ENCODE assay signal across 21 cellular contexts in the genomic region with DNA sequence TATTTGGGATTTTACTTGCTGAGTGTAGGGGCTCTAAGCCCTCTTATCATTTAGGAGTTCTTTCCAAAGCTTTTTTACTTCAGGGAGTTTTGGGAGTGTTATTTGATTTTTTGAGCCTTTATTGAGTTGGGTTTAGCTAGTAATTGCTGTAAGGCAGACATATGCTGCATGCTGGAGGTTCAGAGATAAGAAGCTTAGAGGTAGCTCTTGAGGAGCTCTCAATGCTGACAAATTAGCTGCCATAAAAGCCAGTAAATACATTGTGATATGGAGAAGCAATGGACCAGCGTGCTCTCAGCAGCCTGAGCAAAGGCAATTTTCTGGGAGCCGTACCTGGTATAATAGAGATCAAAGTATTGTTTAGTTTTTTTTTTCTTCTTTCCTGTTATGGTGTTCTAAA. TPM values are rescaled to one million over a fixed set of nuclear protein-coding genes. Genes with fewer than 3 reads are reported as not detected.
DNase-seq lines count a peak whose midpoint lies in the region; ATAC-seq, FAIRE-seq and TF ChIP-seq lines count a peak whose summit lies in the region.
"Had no signal": no experiment of that assay in that cellular context is flagged by ENCODE, and none has a peak within 500 bp of the region (broad histone marks: within the 10 kb centered on the region; RNA-seq: fewer than 3 reads in every experiment).

No MANE protein-coding gene starts in this region.

- H4K91ac ChIP-seq in IMR-90 (ENCODE audit: insufficient read depth, low read depth, low read length) = peak overlapping the region; percentile 67; the same call in 1 of the 2 replicates

- intact Hi-C loops in IMR-90 (cut with micrococcal nuclease) = no loop called here
- intact Hi-C loops in Panc1 (cut with micrococcal nuclease; ENCODE audit: unreplicated experiment) = no loop called here
- intact Hi-C loops in activated T-helper 2 cell treated with anti-CD3 and anti-CD28 coated beads, Interferon-gamma antibody, Interleukin-2, Interleukin-4, amounts not matched to agents 10 μg/mL and 5 μg/mL and 100 μg/mL, durations not matched to agents 14 hours and 24 hours and 36 hours (cut with micrococcal nuclease) = no loop called here

- H2AK9ac ChIP-seq in IMR-90 (replicated peaks; ENCODE audit: low read depth, low read length, poor library complexity) = no peak overlapping the region

- no peak overlapping the region for H3K27ac Mint-ChIP-seq in activated T-helper 2 cell treated with anti-CD3 and anti-CD28 coated beads, Interferon-gamma antibody, Interleukin-2, Interleukin-4, amounts not matched to agents 10 μg/mL and 5 μg/mL and 100 μg/mL, durations not matched to agents 14 hours and 24 hours and 36 hours
- H3K27ac Mint-ChIP-seq in activated naive CD8-positive, alpha-beta T cell treated with anti-CD3 and anti-CD28 coated beads, Interleukin-2, amount 50 U/mL, for 24 hours = no peak overlapping the region
- H3K27ac Mint-ChIP-seq: activated B cell treated with CpG ODN at 0.5 μM for 24 hours; activated CD4-positive, alpha-beta memory T cell treated with anti-CD3 and anti-CD28 coated beads for 36 hours; nephron had no signal

- peaks cover 60% of the 10 kb centered on the region for H3K4me1 ChIP-seq in BE2C
- H3K4me1 ChIP-seq in IMR-90 (ENCODE audit: control insufficient read depth, insufficient read depth, low read length) = peaks cover 11% of the 10 kb centered on the region
- peaks cover 89% of the 10 kb centered on the region for H3K4me1 ChIP-seq in Panc1 (ENCODE audit: control insufficient read depth, insufficient read depth, low read length)
- H3K4me1 ChIP-seq in keratinocyte (ENCODE audit: control insufficient read depth, extremely low read depth, insufficient read depth, low read length) = peaks cover 65% of the 10 kb centered on the region
- no peaks in the 10 kb centered on the region for H3K4me1 ChIP-seq in Peyer's patch
- H3K4me1 ChIP-seq: left lung had no signal

- FAIRE-seq in keratinocyte (lab: Jason Lieb, UNC) = peak; percentile 49

- no peak overlapping the region for H4K5ac ChIP-seq in IMR-90 (ENCODE audit: low read depth, low read length)

- BruUV-seq in IMR-90 (replicated peaks; lab: Mats Ljungman, UMichigan) = no TSS peak
- no TSS peak for BruUV-seq in Panc1 (replicated peaks; lab: Mats Ljungman, UMichigan)

- H3K18ac ChIP-seq in IMR-90 (ENCODE audit: low read depth, low read length) = peak overlapping the region; percentile 79; the same call in 1 of the 2 replicates

- H2BK5ac ChIP-seq in IMR-90 (ENCODE audit: low read depth, low read length, poor library complexity, severe bottlenecking) = peak overlapping the region; percentile 90

- H3K27ac ChIP-seq in IMR-90 (ENCODE audit: insufficient read depth, low read length) = peak overlapping the region; percentile 32; the same call in 1 of the 2 replicates
- peak overlapping the region; percentile 85 for H3K27ac ChIP-seq in Panc1 (ENCODE audit: low read length)
- H3K27ac ChIP-seq in keratinocyte (ENCODE audit: control insufficient read depth, insufficient read depth, low read length) = peak overlapping the region; percentile 93
- H3K27ac ChIP-seq in Peyer's patch = no peak overlapping the region
- H3K27ac ChIP-seq: left lung had no signal

- TF ChIP-seq CTCF in BE2C (IDR thresholded peaks at IDR 0.05; ENCODE audit: low read depth, low read length) (no peak), IMR-90 (conservative IDR thresholded peaks at IDR 0.05; ENCODE audit: low read depth, low read length) (no peak), Panc1 (IDR thresholded peaks at IDR 0.05) (no peak), keratinocyte (optimal IDR thresholded peaks at IDR 0.05 in 1 of 3, IDR thresholded peaks at IDR 0.05 in 1 of 3, conservative IDR thresholded peaks at IDR 0.05 in 1 of 3; ENCODE audit: extremely low read depth in 1 of 3, insufficient read depth in 2 of 3, low read length in 3 of 3) (no peak), Peyer's patch (IDR thresholded peaks at IDR 0.05) (no peak)

- DNase-seq in BE2C = peak; percentile 47
- no peak for DNase-seq in IMR-90
- DNase-seq in Panc1 (ENCODE audit: low read depth, low spot score) = no peak
- no peak for DNase-seq in keratinocyte (ENCODE audit: low read depth, low spot score)
- no peak for DNase-seq in Peyer's patch
- DNase-seq in activated T-helper 2 cell treated with anti-CD3 and anti-CD28 coated beads, Interferon-gamma antibody, Interleukin-2, Interleukin-4, amounts not matched to agents 10 μg/mL and 5 μg/mL and 100 μg/mL, durations not matched to agents 14 hours and 24 hours and 36 hours (ENCODE audit: low spot score) = no peak
- DNase-seq in activated naive CD8-positive, alpha-beta T cell treated with anti-CD3 and anti-CD28 coated beads, Interleukin-2, amount 50 U/mL, for 24 hours = no peak
- no peak for DNase-seq in cortex of kidney (lab: John Stamatoyannopoulos, UW)
- DNase-seq: activated B cell treated with CpG ODN at 0.5 μM for 24 hours; activated CD4-positive, alpha-beta memory T cell treated with anti-CD3 and anti-CD28 coated beads for 36 hours; activated CD8-positive, alpha-beta memory T cell treated with anti-CD3 and anti-CD28 coated beads, Interleukin-2, amount 50 U/mL, for 48 hours; activated effector memory CD4-positive, alpha-beta T cell treated with Interleukin-2 at 50 U/mL for 16 hours; cerebellar nuclear complex; left lung; NCI-H1092 treated with DMSO at 0.1 percent for 48 hours; NCI-H2081 treated with DMSO at 0.1 percent for 48 hours; NCI-H526; T1000 had no signal

- H4K20me1 ChIP-seq in IMR-90 (ENCODE audit: insufficient read depth, low read length) (no peaks in the 10 kb centered on the region), keratinocyte (ENCODE audit: control insufficient read depth, extremely low read depth, insufficient read depth, low read length) (no peaks in the 10 kb centered on the region)

- peaks cover 19% of the 10 kb centered on the region for H3K9me1 ChIP-seq in IMR-90 (ENCODE audit: insufficient read depth, low read length)
- H3K9me1 ChIP-seq in keratinocyte (ENCODE audit: control insufficient read depth, extremely low read depth, insufficient read depth, low read length) = no peaks in the 10 kb centered on the region

- ATAC-seq in IMR-90 (ENCODE audit: low read depth) = no peak
- peak; percentile 17; the same call in 1 of the 2 replicates for ATAC-seq in Panc1
- ATAC-seq in activated naive CD8-positive, alpha-beta T cell treated with anti-CD3 and anti-CD28 coated beads, Interleukin-2, amount 50 U/mL, for 24 hours = no peak
- ATAC-seq: left lung, sciatic nerve had no signal

- no peak overlapping the region for H3K4me3 Mint-ChIP-seq in activated T-helper 2 cell treated with anti-CD3 and anti-CD28 coated beads, Interferon-gamma antibody, Interleukin-2, Interleukin-4, amounts not matched to agents 10 μg/mL and 5 μg/mL and 100 μg/mL, durations not matched to agents 14 hours and 24 hours and 36 hours (ENCODE audit: low read depth)
- H3K4me3 Mint-ChIP-seq in activated naive CD8-positive, alpha-beta T cell treated with anti-CD3 and anti-CD28 coated beads, Interleukin-2, amount 50 U/mL, for 24 hours = no peak overlapping the region
- H3K4me3 Mint-ChIP-seq: activated B cell treated with CpG ODN at 0.5 μM for 24 hours; activated CD4-positive, alpha-beta memory T cell treated with anti-CD3 and anti-CD28 coated beads for 36 hours; nephron had no signal

- H3K4me3 ChIP-seq in BE2C (ENCODE audit: low read depth, low read length) (no peak overlapping the region), IMR-90 (ENCODE audit: insufficient read depth, low read depth, low read length) (no peak overlapping the region), Panc1 (ENCODE audit: low read depth in 2 of 2, low read length in 2 of 2) (no peak overlapping the region), keratinocyte (ENCODE audit: control insufficient read depth in 2 of 3, extremely low read depth in 1 of 3, insufficient read depth in 2 of 3, low read depth in 1 of 3, low read length in 3 of 3) (no peak overlapping the region), Peyer's patch (no peak overlapping the region)
- H3K4me3 ChIP-seq: left lung, tibial nerve had no signal

- dilution Hi-C loops in IMR-90 (cut with HindIII; ENCODE audit: low sequenced_read_pairs, unreplicated experiment) = no loop called here
- dilution Hi-C loops in keratinocyte (cut with MboI; ENCODE audit: extremely low pct_ligation_motif_present, low sequenced_read_pairs) = no loop called here

- in situ Hi-C loops in IMR-90 (cut with MboI; ENCODE audit: low sequenced_read_pairs) = no loop called here
- in situ Hi-C loops in Panc1 (cut with HindIII; ENCODE audit: low pct_unique_long_range_greater_than_20kb, low sequenced_read_pairs) = no loop called here

- peak overlapping the region; percentile 84 for H3K14ac ChIP-seq in IMR-90 (replicated peaks; ENCODE audit: low read depth, low read length)

- H3K27me3 Mint-ChIP-seq in activated T-helper 2 cell treated with anti-CD3 and anti-CD28 coated beads, Interferon-gamma antibody, Interleukin-2, Interleukin-4, amounts not matched to agents 10 μg/mL and 5 μg/mL and 100 μg/mL, durations not matched to agents 14 hours and 24 hours and 36 hours (ENCODE audit: low read depth) = peaks cover 40% of the 10 kb centered on the region
- H3K27me3 Mint-ChIP-seq in activated naive CD8-positive, alpha-beta T cell treated with anti-CD3 and anti-CD28 coated beads, Interleukin-2, amount 50 U/mL, for 24 hours = peaks cover 9% of the 10 kb centered on the region

- H3K9me3 Mint-ChIP-seq in activated T-helper 2 cell treated with anti-CD3 and anti-CD28 coated beads, Interferon-gamma antibody, Interleukin-2, Interleukin-4, amounts not matched to agents 10 μg/mL and 5 μg/mL and 100 μg/mL, durations not matched to agents 14 hours and 24 hours and 36 hours = no peaks in the 10 kb centered on the region
- H3K9me3 Mint-ChIP-seq in activated naive CD8-positive, alpha-beta T cell treated with anti-CD3 and anti-CD28 coated beads, Interleukin-2, amount 50 U/mL, for 24 hours = no peaks in the 10 kb centered on the region
- H3K9me3 Mint-ChIP-seq: activated B cell treated with CpG ODN at 0.5 μM for 24 hours; activated CD4-positive, alpha-beta memory T cell treated with anti-CD3 and anti-CD28 coated beads for 36 hours; nephron had no signal

- H2AFZ ChIP-seq in IMR-90 (replicated peaks; ENCODE audit: low read length, poor library complexity) (no peak overlapping the region), keratinocyte (ENCODE audit: control insufficient read depth, low read length) (no peak overlapping the region)

- POLR2A ChIA-PET in IMR-90 (lab: Charles Lee; ENCODE audit: unreplicated experiment) (no interaction called here), Panc1 (lab: Charles Lee) (interaction anchor here (0.6 kb wide), 1 partner anchor 13 kb away, joined by 6 read pairs; no protein-coding TSS in a partner anchor)

- H3K9me3 ChIP-seq in BE2C = no peaks in the 10 kb centered on the region
- no peaks in the 10 kb centered on the region for H3K9me3 ChIP-seq in IMR-90 (ENCODE audit: control insufficient read depth, insufficient read depth, low read length)
- no peaks in the 10 kb centered on the region for H3K9me3 ChIP-seq in Panc1 (ENCODE audit: control insufficient read depth, insufficient read depth, low read depth, low read length)
- no peaks in the 10 kb centered on the region for H3K9me3 ChIP-seq in keratinocyte (ENCODE audit: control insufficient read depth, low read depth, low read length)
- no peaks in the 10 kb centered on the region for H3K9me3 ChIP-seq in Peyer's patch
- H3K9me3 ChIP-seq: left lung, tibial nerve had no signal

- WGBS in IMR-90 (ENCODE audit: extremely low coverage in 2 of 2, insufficient read length in 1 of 2), 2 experiments = 60% methylated on average over 1 of the region's 2 CpGs; no CpG with 5 or more reads in 1 of the 2 experiments

- H3K4me2 ChIP-seq in IMR-90 (ENCODE audit: low read depth, low read length) (no peak overlapping the region), keratinocyte (ENCODE audit: control insufficient read depth, extremely low read depth, insufficient read depth, low read depth, low read length) (peak overlapping the region; percentile 84)

- H4K8ac ChIP-seq in IMR-90 (ENCODE audit: low read depth in 2 of 2, low read length in 2 of 2) = peak overlapping the region in 1 of 2 experiments; percentile 74; a peak in 2 of 4 replicates

- peak overlapping the region; percentile 81; the same call in 1 of the 2 replicates for H2AK5ac ChIP-seq in IMR-90 (ENCODE audit: low read depth, low read length)

- H3K36me3 ChIP-seq in BE2C (peaks cover 13% of the 10 kb centered on the region), IMR-90 (ENCODE audit: control insufficient read depth, insufficient read depth, low read length) (no peaks in the 10 kb centered on the region), Panc1 (ENCODE audit: control insufficient read depth, insufficient read depth, low read length) (no peaks in the 10 kb centered on the region), keratinocyte (ENCODE audit: control insufficient read depth in 2 of 2, extremely low read depth in 1 of 2, insufficient read depth in 2 of 2, low read length in 2 of 2) (peaks cover 0 to 10% of the 10 kb centered on the region in 2 experiments), Peyer's patch (no peaks in the 10 kb centered on the region)
- H3K36me3 ChIP-seq: left lung, tibial nerve had no signal

- no peaks in the 10 kb centered on the region for H3K4me1 Mint-ChIP-seq in activated T-helper 2 cell treated with anti-CD3 and anti-CD28 coated beads, Interferon-gamma antibody, Interleukin-2, Interleukin-4, amounts not matched to agents 10 μg/mL and 5 μg/mL and 100 μg/mL, durations not matched to agents 14 hours and 24 hours and 36 hours (ENCODE audit: low read depth)
- H3K4me1 Mint-ChIP-seq in activated naive CD8-positive, alpha-beta T cell treated with anti-CD3 and anti-CD28 coated beads, Interleukin-2, amount 50 U/mL, for 24 hours = no peaks in the 10 kb centered on the region
- H3K4me1 Mint-ChIP-seq: activated B cell treated with CpG ODN at 0.5 μM for 24 hours, nephron had no signal

- H3K27me3 ChIP-seq in BE2C (no peaks in the 10 kb centered on the region), IMR-90 (ENCODE audit: control insufficient read depth, insufficient read depth, low read length) (no peaks in the 10 kb centered on the region), Panc1 (ENCODE audit: control insufficient read depth, insufficient read depth, low read length) (no peaks in the 10 kb centered on the region), keratinocyte (ENCODE audit: control insufficient read depth, extremely low read depth, insufficient read depth, low read length) (no peaks in the 10 kb centered on the region), Peyer's patch (no peaks in the 10 kb centered on the region)
- H3K27me3 ChIP-seq: left lung, tibial nerve had no signal

- peaks cover 27 to 47% of the 10 kb centered on the region in 2 experiments for H3K79me1 ChIP-seq in IMR-90 (ENCODE audit: low read depth in 1 of 2, low read length in 2 of 2)

- TF ChIP-seq POLR2A in IMR-90 (IDR thresholded peaks at IDR 0.05; ENCODE audit: low read depth, low read length) = no peak
- TF ChIP-seq POLR2A in Peyer's patch (IDR thresholded peaks at IDR 0.05) = no peak

- H3K23ac ChIP-seq in IMR-90 (ENCODE audit: low read depth, low read length) = peak overlapping the region; percentile 80

- peak overlapping the region; percentile 94 for H2BK120ac ChIP-seq in IMR-90 (ENCODE audit: low read depth, low read length)

- H2BK20ac ChIP-seq in IMR-90 (ENCODE audit: low read depth, low read length) = peak overlapping the region; percentile 86

- H3K4ac ChIP-seq in IMR-90 (ENCODE audit: low read depth, low read length) = peak overlapping the region; percentile 83

- no peak for TF ChIP-seq RAD21 in IMR-90 (IDR thresholded peaks at IDR 0.05; ENCODE audit: low read length)

- H3K36me3 Mint-ChIP-seq in activated T-helper 2 cell treated with anti-CD3 and anti-CD28 coated beads, Interferon-gamma antibody, Interleukin-2, Interleukin-4, amounts not matched to agents 10 μg/mL and 5 μg/mL and 100 μg/mL, durations not matched to agents 14 hours and 24 hours and 36 hours (ENCODE audit: low read depth) = no peaks in the 10 kb centered on the region
- no peaks in the 10 kb centered on the region for H3K36me3 Mint-ChIP-seq in activated naive CD8-positive, alpha-beta T cell treated with anti-CD3 and anti-CD28 coated beads, Interleukin-2, amount 50 U/mL, for 24 hours (ENCODE audit: low read depth)
- H3K36me3 Mint-ChIP-seq: activated CD4-positive, alpha-beta memory T cell treated with anti-CD3 and anti-CD28 coated beads for 36 hours had no signal

- H3K79me2 ChIP-seq in keratinocyte (ENCODE audit: control insufficient read depth, insufficient read depth, low read length) = peaks cover 91% of the 10 kb centered on the region

- H3K56ac ChIP-seq in IMR-90 (ENCODE audit: extremely low read depth, insufficient read depth, low read length) = no peak overlapping the region

- CTCF ChIA-PET in IMR-90 (lab: Yijun Ruan, JAX) (no interaction called here), Panc1 (lab: Charles Lee) (interaction anchor here (0.9 kb wide), 1 partner anchor 47 kb away, joined by 7 read pairs; no protein-coding TSS in a partner anchor)

- peak overlapping the region; percentile 85; the same call in 2 of the 3 replicates for H2BK15ac ChIP-seq in IMR-90 (ENCODE audit: low read depth, low read length)

- H3K9ac ChIP-seq in IMR-90 (ENCODE audit: low read depth, low read length) (no peak overlapping the region), keratinocyte (ENCODE audit: control insufficient read depth, extremely low read depth, insufficient read depth, low read length) (no peak overlapping the region)

RNA-seq across cellular contexts. Expression of a gene that starts 11.6 kb away (rescaled TPM):
- 10.7 TPM for polyA plus RNA-seq in BE2C (2012; ENCODE audit: insufficient read depth, insufficient read length, low read depth)
- total RNA-seq in IMR-90 (2012; rRNA removed) (13.9 and 16.0 TPM in 2 replicates), Panc1 (2021; ENCODE audit: unreplicated experiment) (34.8 TPM), Peyer's patch (10 to 100 TPM; 13.3 to 19.0 (median 16.9) TPM)
- polyA plus RNA-seq in IMR-90 (2012; rRNA removed) (3.6 TPM in 2 replicates), keratinocyte (17.7 to 31.6 TPM (median 24.2 TPM) in 3 replicates)
- polyA plus RNA-seq in IMR-90 (2012; cell fraction: cytosol; rRNA removed) = 1.3 and 1.6 TPM in 2 replicates
- 9.9 and 15.0 TPM in 2 replicates for polyA plus RNA-seq in IMR-90 (2012; cell fraction: nucleus; rRNA removed; ENCODE audit: low replicate concordance)
- polyA plus RNA-seq in Panc1 (2012; ENCODE audit: insufficient read length) = 14.1 TPM
- 94.4 TPM for polyA plus RNA-seq in keratinocyte (2011; ENCODE audit: low read depth)
- polyA plus RNA-seq in keratinocyte (2011; cell fraction: cytosol; rRNA removed) = 20.0 and 27.5 TPM in 2 replicates
- 67.9 and 74.3 TPM in 2 replicates for polyA plus RNA-seq in keratinocyte (2011; cell fraction: nucleus; rRNA removed)
- polyA plus RNA-seq in keratinocyte (2012; ENCODE audit: low replicate concordance) = 24.0 and 42.0 TPM in 2 replicates
- polyA minus RNA-seq in keratinocyte = 71.2 to 134 TPM (median 94.2 TPM) in 3 replicates
- polyA minus RNA-seq in keratinocyte (2011; cell fraction: cytosol; rRNA and poly(A)+ RNA removed) = 43.9 TPM
- polyA minus RNA-seq in keratinocyte (2011; cell fraction: nucleus; rRNA and poly(A)+ RNA removed) = 187 and 303 TPM in 2 replicates
- total RNA-seq in activated T-helper 2 cell treated with anti-CD3 and anti-CD28 coated beads, Interferon-gamma antibody, Interleukin-2, Interleukin-4, amounts not matched to agents 10 μg/mL and 5 μg/mL and 100 μg/mL, durations not matched to agents 14 hours and 24 hours and 36 hours = 0.05 and 0.11 TPM in 2 replicates
- total RNA-seq: activated B cell treated with CpG ODN at 0.5 μM for 24 hours had no signal

Comparison
In these comparisons a context has a peak if more than half of its experiments do, and no peak if none do; other contexts are left out.
1. H3K27ac ChIP-seq: peak in IMR-90 (single experiment), Panc1 (single experiment) and keratinocyte (single experiment); none in Peyer's patch (0 of 4).
2. RNA of a gene that starts 11.6 kb away (total RNA-seq): 34.8 TPM in Panc1 (single experiment), 13.3 to 19.0 TPM in Peyer's patch and 13.9 to 16.0 TPM in IMR-90; 0.05 to 0.11 TPM in activated T-helper 2 cell treated with anti-CD3 and anti-CD28 coated beads, Interferon-gamma antibody, Interleukin-2, Interleukin-4, amounts not matched to agents 10 μg/mL and 5 μg/mL and 100 μg/mL, durations not matched to agents 14 hours and 24 hours and 36 hours; every median in the first group is over 10 times any median in the second.